Comparison of ENCODE assay signal across 8 cellular contexts in genomic region chr3:129593595-129594339, GRCh38. TPM values are rescaled to one million over a fixed set of nuclear protein-coding genes. Genes with fewer than 3 reads are reported as not detected.
DNase-seq lines count a peak whose midpoint lies in the region; ATAC-seq, FAIRE-seq and TF ChIP-seq lines count a peak whose summit lies in the region.

No MANE protein-coding gene starts in this region.

- H3K27me3 ChIP-seq in H9 (ENCODE audit: insufficient read depth, low read length) (no peaks in the 10 kb centered on the region), HepG2 (ENCODE audit: control insufficient read depth in 1 of 2, insufficient read depth in 2 of 2, low read length in 2 of 2) (no peaks in the 10 kb centered on the region), PC-9 (ENCODE audit: insufficient read depth, low read depth) (no peaks in the 10 kb centered on the region)

- no peak overlapping the region for H3K4ac ChIP-seq in H9 (ENCODE audit: low read depth, low read length)

- H3F3A ChIP-seq in PC-9 (ENCODE audit: insufficient read depth, low read depth): no peaks in the 10 kb centered on the region; the same call in none of the 2 replicates

- POLR2A ChIA-PET in HepG2 (lab: Yijun Ruan, JAX) (interaction anchor here (0.6 to 5.7 kb wide), 14 partner anchors 10 to 277 kb away, joined by 3 to 107 read pairs (median 9); partner anchors contain the start of genes MBD4 and PLXND1), PC-9 (lab: Charles Lee; ENCODE audit: unreplicated experiment) (interaction anchor here (0.6 kb wide), 1 partner anchor 316 kb away, joined by 7 read pairs; no protein-coding TSS in a partner anchor)

- intact Hi-C loops in HepG2 (cut with micrococcal nuclease; ENCODE audit: unreplicated experiment) (loop anchor here (1.0 kb wide), 2 partner anchors 19 to 103 kb away; no protein-coding TSS in a partner anchor), PC-9 (cut with micrococcal nuclease; ENCODE audit: unreplicated experiment) (no loop called here)

- in situ Hi-C loops in HepG2 (cut with HindIII; ENCODE audit: extremely low pct_ligation_motif_present, low pct_unique_long_range_greater_than_20kb): no loop called here

- WGBS in H9 (ENCODE audit: extremely low coverage, insufficient read length, low lambda C conversion rate): no CpG with 5 or more reads among the region's 22 CpGs
- WGBS in HepG2 (ENCODE audit: low lambda C conversion rate): 6% methylated on average over 11 of the region's 22 CpGs

- H2BK12ac ChIP-seq in H9 (ENCODE audit: insufficient read length, low read depth, low read length): no peak overlapping the region

- BruUV-seq in HepG2 (replicated peaks; lab: Mats Ljungman, UMichigan) (no TSS peak), PC-9 (replicated peaks; lab: Mats Ljungman, UMichigan) (no TSS peak)

- H3K4me1 ChIP-seq in H9 (ENCODE audit: insufficient read depth, low read length) (peaks cover 12% of the 10 kb centered on the region; the same call in 1 of the 2 replicates), HepG2 (ENCODE audit: insufficient read depth, low read length) (peaks cover 81% of the 10 kb centered on the region), PC-9 (replicated peaks; ENCODE audit: insufficient read depth) (no peaks in the 10 kb centered on the region)

- no peak overlapping the region for H2AK5ac ChIP-seq in H9 (ENCODE audit: insufficient read length, low read length)

- no peak overlapping the region for H2BK120ac ChIP-seq in H9 (ENCODE audit: low read depth, low read length, poor library complexity, severe bottlenecking)

- H3K9me2 ChIP-seq in PC-9 (ENCODE audit: insufficient read depth): no peaks in the 10 kb centered on the region

- peak overlapping the region; percentile 21 for H3K4me2 ChIP-seq in H9 (ENCODE audit: insufficient read depth, insufficient read length, low read length)
- peak overlapping the region; percentile 85 for H3K4me2 ChIP-seq in HepG2 (ENCODE audit: low read depth, low read length)
- no peak overlapping the region for H3K4me2 ChIP-seq in PC-9

- H3K27me3 Mint-ChIP-seq in H9 (ENCODE audit: low read depth): no peaks in the 10 kb centered on the region

- CTCF ChIA-PET in HepG2 (lab: Yijun Ruan, JAX; ENCODE audit: low intra/inter-chr PET ratio, low total read pairs): no interaction called here
- CTCF ChIA-PET in PC-9 (lab: Charles Lee): no interaction called here

- no peaks in the 10 kb centered on the region; a peak in 1 of 7 replicates for H3K36me3 Mint-ChIP-seq in H9 (ENCODE audit: insufficient read depth in 1 of 3, low read depth in 3 of 3)

- no peaks in the 10 kb centered on the region for H3K23me2 ChIP-seq in H9 (ENCODE audit: insufficient read length, low read depth, low read length, poor library complexity, severe bottlenecking)

- TF ChIP-seq RAD21 in HepG2 (CRISPR knock-in tag; IDR thresholded peaks at IDR 0.05): peak; percentile 52

- no peak overlapping the region for H3K9ac ChIP-seq in H9 (ENCODE audit: extremely low read depth, insufficient read length, low read length)
- peak overlapping the region; percentile 73 for H3K9ac ChIP-seq in HepG2 (ENCODE audit: insufficient read depth, low read depth, low read length)

- no peak overlapping the region for H4K5ac ChIP-seq in H9 (ENCODE audit: insufficient read length, low read depth, low read length)

- H3K4me3 ChIP-seq in HepG2 (replicated peaks in 1 of 3; ENCODE audit: insufficient read depth in 1 of 3, low read depth in 2 of 3, low read length in 3 of 3) (peak overlapping the region; percentile 32 to 70 (median 49); a peak in 5 of 6 replicates), PC-9 (no peak overlapping the region)

- ATAC-seq in HepG2 (peak; percentile 31), omental fat pad (ENCODE audit: low FRiP score) (no peak)

- H3K9me3 Mint-ChIP-seq in H9: peaks cover 0 to 2% of the 10 kb centered on the region in 2 experiments; a peak in 1 of 5 replicates

- no peak overlapping the region for H3K18ac ChIP-seq in H9 (ENCODE audit: insufficient read length, low read depth, low read length)

- no peak overlapping the region for H3K23ac ChIP-seq in H9 (ENCODE audit: insufficient read length, low read depth, low read length)

- H3K9me3 ChIP-seq in H9 (ENCODE audit: control insufficient read depth, low read depth, low read length): no peaks in the 10 kb centered on the region
- H3K9me3 ChIP-seq in HepG2 (ENCODE audit: low read length): no peaks in the 10 kb centered on the region
- H3K9me3 ChIP-seq in PC-9 (ENCODE audit: insufficient read depth, low read depth): no peaks in the 10 kb centered on the region

- H3K4me1 Mint-ChIP-seq in H9: peaks cover 53 to 75% of the 10 kb centered on the region in 2 experiments

- H3K27ac Mint-ChIP-seq in H9: peak overlapping the region; percentile 18 to 92 (median 89); a peak in 5 of 7 replicates

- no peaks in the 10 kb centered on the region for H3K79me1 ChIP-seq in H9 (ENCODE audit: insufficient read depth, low read depth, low read length, poor library complexity, severe bottlenecking)

- H4K20me1 ChIP-seq in H9 (ENCODE audit: control insufficient read depth, insufficient read depth, insufficient read length) (no peaks in the 10 kb centered on the region), HepG2 (ENCODE audit: insufficient read depth, low read length) (no peaks in the 10 kb centered on the region), PC-9 (ENCODE audit: insufficient read depth) (no peaks in the 10 kb centered on the region)

- peak overlapping the region; percentile 33 to 67 for H3K4me3 Mint-ChIP-seq in H9

- no peak overlapping the region for H3K56ac ChIP-seq in H9 (ENCODE audit: insufficient read length, low read depth, low read length)

- no peak overlapping the region for H3T11ph ChIP-seq in H9 (ENCODE audit: low read length)

- TF ChIP-seq POLR2A in HepG2 (IDR thresholded peaks at IDR 0.05; ENCODE audit: insufficient read depth in 1 of 2, low read depth in 2 of 2, low read length in 2 of 2): no peak; a peak in 1 of 4 replicates

- H2AFZ ChIP-seq in H9 (ENCODE audit: low read length) (no peak overlapping the region), HepG2 (ENCODE audit: low read length) (no peak overlapping the region), PC-9 (no peak overlapping the region)

- TF ChIP-seq EP300 in HepG2 (IDR thresholded peaks at IDR 0.05; ENCODE audit: low read depth in 2 of 2, low read length in 2 of 2) (peak; percentile 45 to 88; a peak in 3 of 4 replicates), HepG2 (CRISPR knock-in tag; IDR thresholded peaks at IDR 0.05; ENCODE audit: borderline replicate concordance) (peak; percentile 81; the same call in 1 of the 2 replicates)

- no peak overlapping the region for H4K91ac ChIP-seq in H9 (ENCODE audit: insufficient read length, low read depth, low read length)

- H2BK5ac ChIP-seq in H9 (ENCODE audit: insufficient read length, low read length): no peak overlapping the region

- H4K8ac ChIP-seq in H9 (replicated peaks; ENCODE audit: insufficient read length, low read depth, low read length): no peak overlapping the region

- no peak overlapping the region for H3K27ac ChIP-seq in H9 (ENCODE audit: insufficient read length, low read depth, low read length)
- peak overlapping the region; percentile 94 for H3K27ac ChIP-seq in HepG2 (ENCODE audit: extremely low read length, insufficient read depth, low read length)
- no peak overlapping the region for H3K27ac ChIP-seq in PC-9

- H3K14ac ChIP-seq in H9 (ENCODE audit: insufficient read depth, low read length): no peak overlapping the region

- H3K36me3 ChIP-seq in HepG2 (replicated peaks in 1 of 2; ENCODE audit: control insufficient read depth in 1 of 2, insufficient read depth in 2 of 2, low read length in 2 of 2) (peaks cover 4 to 8% of the 10 kb centered on the region in 2 experiments), PC-9 (ENCODE audit: low read depth) (no peaks in the 10 kb centered on the region)

- peak; percentile 92 for FAIRE-seq in HepG2 (lab: Jason Lieb, UNC)

- H2BK15ac ChIP-seq in H9 (ENCODE audit: low read depth, low read length): no peak overlapping the region

- TF ChIP-seq CTCF in H9 (conservative IDR thresholded peaks at IDR 0.05) (no peak), HepG2 (CRISPR knock-in tag; IDR thresholded peaks at IDR 0.05) (peak; percentile 34; the same call in 1 of the 2 replicates), PC-9 (conservative IDR thresholded peaks at IDR 0.05) (no peak), omental fat pad (IDR thresholded peaks at IDR 0.05) (no peak)

- no peak overlapping the region for H2BK20ac ChIP-seq in H9 (ENCODE audit: low read depth, low read length, poor library complexity, severe bottlenecking)

- H3K79me2 ChIP-seq in H9 (ENCODE audit: insufficient read depth, low read length) (no peaks in the 10 kb centered on the region; the same call in 1 of the 2 replicates), HepG2 (ENCODE audit: insufficient read depth, low read length) (peaks cover 60% of the 10 kb centered on the region), PC-9 (ENCODE audit: low read depth) (no peaks in the 10 kb centered on the region)

- peak; percentile 49 for DNase-seq in H9
- peak; percentile 80 for DNase-seq in NCI-H345 treated with DMSO at 0.1 percent for 48 hours (lab: John Stamatoyannopoulos, UW; ENCODE audit: unreplicated experiment)
- DNase-seq in activated T-helper 9 cell treated with anti-CD3 and anti-CD28 coated beads, Interleukin-2, amount 50 U/mL, for 16 hours (ENCODE audit: low read depth): peak; percentile 22
- DNase-seq in HepG2 (ENCODE audit: low spot score): peak; percentile 95
- DNase-seq in stimulated activated CD8-positive, alpha-beta memory T cell treated with anti-CD3 and anti-CD28 coated beads, Interleukin-15, amount 100 ng/mL, for 48 hours (ENCODE audit: low read depth in 2 of 2): peak; percentile 69 to 74
- DNase-seq in PC-9: no peak
- no peak for DNase-seq in glomerular visceral epithelial cell (ENCODE audit: extremely low spot score)
- DNase-seq in omental fat pad (ENCODE audit: low spot score): no peak

RNA-seq across cellular contexts. Expression of gene PLXND1, which starts 12.7 kb away (rescaled TPM):
- total RNA-seq in H9 (2021) (48.4 and 50.9 TPM in 2 replicates), HepG2 (2016; rRNA removed; fragmentation: Illumina TruSeq; extraction: Trizol) (15.9 and 25.3 TPM in 2 replicates), PC-9 (2021) (44.4 and 50.4 TPM in 2 replicates), omental fat pad (100 to 1,000 TPM in 3 of 4 donors, 10 to 100 TPM in 1; 82.7 to 364 (median 170) TPM)
- total RNA-seq in HepG2 (2016; cell fraction: cytosol; rRNA removed; fragmentation: Illumina TruSeq; extraction: Trizol; ENCODE audit: low read depth): 6.6 and 10.2 TPM in 2 replicates
- total RNA-seq in HepG2 (2016; cell fraction: insoluble cytoplasmic fraction; rRNA removed; fragmentation: Illumina TruSeq; extraction: Trizol): 17.4 and 18.7 TPM in 2 replicates
- total RNA-seq in HepG2 (2016; cell fraction: membrane; rRNA removed; fragmentation: Illumina TruSeq; extraction: Trizol): 20.1 and 23.5 TPM in 2 replicates
- total RNA-seq in HepG2 (2016; cell fraction: nucleus; rRNA removed; fragmentation: Illumina TruSeq; extraction: Trizol): 31.2 and 42.9 TPM in 2 replicates
- 42.0 and 51.9 TPM in 2 replicates for polyA plus RNA-seq in HepG2 (2011; rRNA removed)
- 32.8 and 38.1 TPM in 2 replicates for polyA plus RNA-seq in HepG2 (2011; cell fraction: cytosol; rRNA removed)
- polyA plus RNA-seq in HepG2 (2011; cell fraction: nucleus; rRNA removed): 227 and 266 TPM in 2 replicates
- polyA plus RNA-seq in HepG2 (2012): 48.7 and 95.9 TPM in 2 replicates
- polyA plus RNA-seq in HepG2 (2016; cell fraction: cytosol; fragmentation: Illumina TruSeq; extraction: Trizol; ENCODE audit: low read depth): 4.4 and 4.6 TPM in 2 replicates
- polyA plus RNA-seq in HepG2 (2016; cell fraction: insoluble cytoplasmic fraction; fragmentation: Illumina TruSeq; extraction: Trizol; ENCODE audit: low read depth): 20.5 and 26.7 TPM in 2 replicates
- 14.3 and 14.5 TPM in 2 replicates for polyA plus RNA-seq in HepG2 (2016; cell fraction: membrane; fragmentation: Illumina TruSeq; extraction: Trizol; ENCODE audit: low read depth)
- 87.9 and 89.2 TPM in 2 replicates for polyA plus RNA-seq in HepG2 (2016; cell fraction: nucleus; fragmentation: Illumina TruSeq; extraction: Trizol; ENCODE audit: insufficient read depth, low read depth)
- 25.6 and 59.9 TPM in 2 replicates for polyA minus RNA-seq in HepG2 (2011; rRNA and poly(A)+ RNA removed; ENCODE audit: low replicate concordance)
- polyA minus RNA-seq in HepG2 (2011; cell fraction: cytosol; rRNA and poly(A)+ RNA removed): 30.9 and 54.1 TPM in 2 replicates
- 61.7 and 71.7 TPM in 2 replicates for polyA minus RNA-seq in HepG2 (2011; cell fraction: nucleus; rRNA and poly(A)+ RNA removed)

RNA-seq across cellular contexts. Expression of gene H1-8, which starts 50.8 kb away (rescaled TPM):
- total RNA-seq in H9 (2021) (not detected in 2 replicates), HepG2 (2016; rRNA removed; fragmentation: Illumina TruSeq; extraction: Trizol) (not detected in 2 replicates), PC-9 (2021) (not detected in 2 replicates), omental fat pad (not detected)
- total RNA-seq in HepG2 (2016; cell fraction: cytosol; rRNA removed; fragmentation: Illumina TruSeq; extraction: Trizol; ENCODE audit: low read depth): not detected in 2 replicates
- total RNA-seq in HepG2 (2016; cell fraction: insoluble cytoplasmic fraction; rRNA removed; fragmentation: Illumina TruSeq; extraction: Trizol): not detected in 2 replicates
- not detected in 2 replicates for total RNA-seq in HepG2 (2016; cell fraction: membrane; rRNA removed; fragmentation: Illumina TruSeq; extraction: Trizol)
- not detected in 2 replicates for total RNA-seq in HepG2 (2016; cell fraction: nucleus; rRNA removed; fragmentation: Illumina TruSeq; extraction: Trizol)
- 0.08 TPM in 1 of 2 replicates, not detected in the other for polyA plus RNA-seq in HepG2 (2011; rRNA removed)
- 0.09 and 0.12 TPM in 2 replicates for polyA plus RNA-seq in HepG2 (2011; cell fraction: cytosol; rRNA removed)
- not detected in 2 replicates for polyA plus RNA-seq in HepG2 (2011; cell fraction: nucleus; rRNA removed)
- not detected in 2 replicates for polyA plus RNA-seq in HepG2 (2012)
- not detected in 2 replicates for polyA plus RNA-seq in HepG2 (2016; cell fraction: cytosol; fragmentation: Illumina TruSeq; extraction: Trizol; ENCODE audit: low read depth)
- not detected in 2 replicates for polyA plus RNA-seq in HepG2 (2016; cell fraction: insoluble cytoplasmic fraction; fragmentation: Illumina TruSeq; extraction: Trizol; ENCODE audit: low read depth)
- polyA plus RNA-seq in HepG2 (2016; cell fraction: membrane; fragmentation: Illumina TruSeq; extraction: Trizol; ENCODE audit: low read depth): not detected in 2 replicates
- not detected in 2 replicates for polyA plus RNA-seq in HepG2 (2016; cell fraction: nucleus; fragmentation: Illumina TruSeq; extraction: Trizol; ENCODE audit: insufficient read depth, low read depth)
- polyA minus RNA-seq in HepG2 (2011; rRNA and poly(A)+ RNA removed; ENCODE audit: low replicate concordance): not detected in 2 replicates
- not detected in 2 replicates for polyA minus RNA-seq in HepG2 (2011; cell fraction: cytosol; rRNA and poly(A)+ RNA removed)
- polyA minus RNA-seq in HepG2 (2011; cell fraction: nucleus; rRNA and poly(A)+ RNA removed): not detected in 2 replicates

Comparison
In these comparisons a context has a peak if more than half of its experiments do, and no peak if none do; other contexts are left out.
1. DNase-seq: peak in H9 (single experiment), NCI-H345 treated with DMSO at 0.1 percent for 48 hours (single experiment), activated T-helper 9 cell treated with anti-CD3 and anti-CD28 coated beads, Interleukin-2, amount 50 U/mL, for 16 hours (single experiment), HepG2 (single experiment) and stimulated activated CD8-positive, alpha-beta memory T cell treated with anti-CD3 and anti-CD28 coated beads, Interleukin-15, amount 100 ng/mL, for 48 hours (2 of 2); none in PC-9 (0 of 2), glomerular visceral epithelial cell (single experiment) and omental fat pad (single experiment).